ENCODE assay signal across 10 cellular contexts in genomic region chr14:21099596-21099985, GRCh38. TPM values are rescaled to one million over a fixed set of nuclear protein-coding genes. Genes with fewer than 3 reads are reported as not detected.
DNase-seq lines count a peak whose midpoint lies in the region; TF ChIP-seq lines count a peak whose summit lies in the region.
"Had no signal": no experiment of that assay in that cellular context is flagged by ENCODE, and none has a peak within 500 bp of the region (broad histone marks: within the 10 kb centered on the region; RNA-seq: fewer than 3 reads in every experiment).

No MANE protein-coding gene starts in this region.

- peak overlapping the region; percentile 91 for H3K4me2 ChIP-seq in GM23248 (ENCODE audit: unreplicated experiment)

- H3K36me3 ChIP-seq in GM23248 (ENCODE audit: low read depth) (no peaks in the 10 kb centered on the region), skeletal muscle tissue (ENCODE audit: control insufficient read depth in 3 of 3, insufficient read depth in 3 of 3, low read length in 3 of 3) (no peaks in the 10 kb centered on the region)
- no peaks in the 10 kb centered on the region for H3K36me3 ChIP-seq in effector memory CD4-positive, alpha-beta T cell (ENCODE audit: control insufficient read depth, insufficient read depth, low read length)

- H3K4me1 ChIP-seq in GM23248 (ENCODE audit: insufficient read depth), result peaks cover 17% of the 10 kb centered on the region
- peaks cover 27 to 44% (median 28%) of the 10 kb centered on the region in 3 donors for H3K4me1 ChIP-seq in skeletal muscle tissue (ENCODE audit: control insufficient read depth in 3 of 3, insufficient read depth in 3 of 3, low read length in 3 of 3)
- peaks cover 22% of the 10 kb centered on the region for H3K4me1 ChIP-seq in effector memory CD4-positive, alpha-beta T cell (ENCODE audit: control insufficient read depth, insufficient read depth, low read length, poor library complexity, severe bottlenecking)

- H3K9me3 ChIP-seq in GM23248 (ENCODE audit: low read depth) (no peaks in the 10 kb centered on the region), skeletal muscle tissue (ENCODE audit: control insufficient read depth in 3 of 3, low read length in 3 of 3) (no peaks in the 10 kb centered on the region)
- H3K9me3 ChIP-seq in effector memory CD4-positive, alpha-beta T cell (ENCODE audit: control insufficient read depth, low read length), result no peaks in the 10 kb centered on the region

- DNase-seq in GM23248 (no peak), RWPE1 (ENCODE audit: low spot score) (no peak), foreskin fibroblast (no peak), NCI-H510A treated with DMSO at 0.1 percent for 48 hours (lab: John Stamatoyannopoulos, UW) (no peak), SHP77 treated with DMSO at 0.1 percent for 48 hours (lab: John Stamatoyannopoulos, UW) (no peak)
- no peak for DNase-seq in effector memory CD4-positive, alpha-beta T cell
- DNase-seq in effector CD8-positive, alpha-beta T cell (lab: John Stamatoyannopoulos, UW), result no peak
- DNase-seq: SHP77 had no signal

- TF ChIP-seq CTCF in RWPE1 (conservative IDR thresholded peaks at IDR 0.05; ENCODE audit: low read depth) (no peak), foreskin fibroblast (IDR thresholded peaks at IDR 0.05; ENCODE audit: low read depth, low read length) (no peak)

- H3K27me3 ChIP-seq in GM23248 (replicated peaks; ENCODE audit: insufficient read depth) (no peaks in the 10 kb centered on the region), skeletal muscle tissue (ENCODE audit: control insufficient read depth in 3 of 3, insufficient read depth in 3 of 3, low read length in 3 of 3) (no peaks in the 10 kb centered on the region)
- no peaks in the 10 kb centered on the region for H3K27me3 ChIP-seq in effector memory CD4-positive, alpha-beta T cell (replicated peaks; ENCODE audit: control insufficient read depth, insufficient read depth, low read length, poor library complexity, severe bottlenecking)

- no peaks in the 10 kb centered on the region for H3K79me2 ChIP-seq in GM23248 (ENCODE audit: insufficient read depth)

- no peaks in the 10 kb centered on the region for H3K9me2 ChIP-seq in GM23248 (ENCODE audit: insufficient read depth)

- H3K4me3 ChIP-seq in GM23248 (peak overlapping the region; percentile 80), foreskin fibroblast (ENCODE audit: low read depth in 1 of 2, low read length in 2 of 2) (peak overlapping the region; percentile 72 to 87), skeletal muscle tissue (ENCODE audit: low read length in 3 of 3) (peak overlapping the region in 2 of 3 donors; percentile 76 to 86)
- no peak overlapping the region for H3K4me3 ChIP-seq in effector memory CD4-positive, alpha-beta T cell (ENCODE audit: insufficient read depth, low read depth, low read length, poor library complexity, severe bottlenecking)

- peak overlapping the region; percentile 83 for H2AFZ ChIP-seq in GM23248

- 73 to 76% methylated on average over 5 of the region's 5 CpGs for WGBS in GM23248 (ENCODE audit: low coverage in 1 of 2, low lambda C conversion rate in 2 of 2, missing lambda C conversion rate in 2 of 2), 2 experiments

- H3K9ac ChIP-seq in GM23248 (peak overlapping the region; percentile 60; the same call in 1 of the 2 replicates), skeletal muscle tissue (ENCODE audit: low read depth in 1 of 3, low read length in 3 of 3) (peak overlapping the region in 1 of 3 donors; percentile 74)

- CTCF ChIA-PET in RWPE1 (lab: Yijun Ruan, JAX), result interaction anchor here (0.6 kb wide), 1 partner anchor 76 kb away, joined by 5 read pairs; no protein-coding TSS in a partner anchor

- in situ Hi-C loops in GM23248 (cut with MboI), result loop anchor here (10.0 kb wide), 1 partner anchor 85 kb away; no protein-coding TSS in a partner anchor

- no peak overlapping the region for H3K27ac ChIP-seq in GM23248
- peak overlapping the region; percentile 94 for H3K27ac ChIP-seq in RWPE1
- no peak overlapping the region for H3K27ac ChIP-seq in skeletal muscle tissue (ENCODE audit: low read depth, low read length)
- no peak overlapping the region for H3K27ac ChIP-seq in effector memory CD4-positive, alpha-beta T cell (ENCODE audit: insufficient read depth, low read length, poor library complexity, severe bottlenecking)

- POLR2A ChIA-PET in RWPE1 (lab: Yijun Ruan, JAX; ENCODE audit: low non-redundant PET), result no interaction called here

- no peaks in the 10 kb centered on the region for H4K20me1 ChIP-seq in GM23248 (ENCODE audit: insufficient read depth)

- H3F3A ChIP-seq in GM23248 (ENCODE audit: insufficient read depth), result peaks cover 36% of the 10 kb centered on the region

RNA-seq across cellular contexts. Expression of gene ZNF219, which starts 1.1 kb away (rescaled TPM):
- total RNA-seq in GM23248 (2014; rRNA removed; shearing (Covaris generic)), result 15.9 and 24.0 TPM in 2 replicates
- polyA plus RNA-seq in GM23248 (2016; fragmentation: Nextera tagmentation; extraction: Ambion mirVana), result 1.6 and 1.8 TPM in 2 replicates
- total RNA-seq in skeletal muscle tissue, result 5.2 TPM

RNA-seq across cellular contexts. Expression of gene TMEM253, which starts 1.3 kb away (rescaled TPM):
- total RNA-seq in GM23248 (2014; rRNA removed; shearing (Covaris generic)), result 0.97 TPM in 1 of 2 replicates, not detected in the other
- 0.18 TPM in 1 of 2 replicates, not detected in the other for polyA plus RNA-seq in GM23248 (2016; fragmentation: Nextera tagmentation; extraction: Ambion mirVana)
- not detected for total RNA-seq in skeletal muscle tissue

RNA-seq across cellular contexts. Expression of gene ARHGEF40, which starts 29.5 kb away (rescaled TPM):
- total RNA-seq in GM23248 (2014; rRNA removed; shearing (Covaris generic)), result 56.6 and 68.3 TPM in 2 replicates
- polyA plus RNA-seq in GM23248 (2016; fragmentation: Nextera tagmentation; extraction: Ambion mirVana), result 22.4 and 23.9 TPM in 2 replicates
- total RNA-seq in skeletal muscle tissue, result 32.4 TPM

RNA-seq across cellular contexts. Expression of gene RNASE8, which starts 42.0 kb away (rescaled TPM):
- not detected in 2 replicates for total RNA-seq in GM23248 (2014; rRNA removed; shearing (Covaris generic))
- polyA plus RNA-seq in GM23248 (2016; fragmentation: Nextera tagmentation; extraction: Ambion mirVana), result not detected in 2 replicates
- total RNA-seq in skeletal muscle tissue, result not detected
- total RNA-seq: omental fat pad had no signal

RNA-seq across cellular contexts. Expression of gene OR5AU1, which starts 56.3 kb away (rescaled TPM):
- total RNA-seq in GM23248 (2014; rRNA removed; shearing (Covaris generic)), result not detected in 2 replicates
- polyA plus RNA-seq in GM23248 (2016; fragmentation: Nextera tagmentation; extraction: Ambion mirVana), result not detected in 2 replicates
- total RNA-seq in skeletal muscle tissue, result not detected
